In the genomic region with DNA sequence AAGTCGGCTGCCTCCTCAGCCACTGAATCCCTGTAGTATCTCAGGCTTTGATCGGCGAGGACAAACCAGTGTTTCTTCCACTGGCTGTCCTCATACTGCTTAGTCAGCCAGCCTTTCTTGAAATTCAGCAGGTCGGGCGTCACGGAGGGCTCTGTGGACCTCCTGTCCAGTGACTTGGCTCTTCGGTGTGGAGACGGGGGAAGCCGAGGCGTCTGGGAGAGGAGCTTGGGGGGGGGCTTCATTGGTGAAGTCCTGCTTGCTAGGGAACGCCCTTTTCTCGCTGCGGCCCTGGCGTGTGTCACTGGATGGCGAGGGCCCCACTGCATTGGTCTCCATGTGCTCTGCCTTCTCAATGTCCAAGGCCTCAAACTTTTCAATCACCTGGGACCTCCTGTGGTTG, we compare ENCODE assay signal across 1 cellular context. TPM values are rescaled to one million over a fixed set of nuclear protein-coding genes. Genes with fewer than 3 reads are reported as not detected.
"Had no signal": no experiment of that assay in that cellular context is flagged by ENCODE, and none has a peak within 500 bp of the region (broad histone marks: within the 10 kb centered on the region; RNA-seq: fewer than 3 reads in every experiment).

No MANE protein-coding gene starts in this region.

RNA-seq across cellular contexts. Expression of gene ZNF660, which starts 5.0 kb away (rescaled TPM):
- total RNA-seq: MCF 10A had no signal

RNA-seq across cellular contexts. Expression of gene ZKSCAN7, which starts 24.8 kb away (rescaled TPM):
- total RNA-seq: MCF 10A had no signal
